In genomic region chr16:85498607-85499006, GRCh38 we compare ENCODE assay signal across 13 cellular contexts.
DNase-seq lines count a peak whose midpoint lies in the region; ATAC-seq and TF ChIP-seq lines count a peak whose summit lies in the region.
"Had no signal": no experiment of that assay in that cellular context is flagged by ENCODE, and none has a peak within 500 bp of the region (broad histone marks: within the 10 kb centered on the region; RNA-seq: fewer than 3 reads in every experiment).

No MANE protein-coding gene starts in this region.

- no peak overlapping the region for H2BK12ac ChIP-seq in neuronal stem cell (ENCODE audit: low read length)

- H3K23ac ChIP-seq in neuronal stem cell (ENCODE audit: low read depth, low read length, poor library complexity) = no peak overlapping the region

- WGBS in neuronal stem cell (ENCODE audit: extremely low coverage in 2 of 2, insufficient read length in 2 of 2, insufficient replicate concordance in 1 of 2), 2 donors = no CpG with 5 or more reads among the region's 8 CpGs

- no peak overlapping the region for H3K27ac ChIP-seq in neuronal stem cell (replicated peaks; ENCODE audit: low read length)
- H3K27ac ChIP-seq: coronary artery had no signal

- H3K14ac ChIP-seq in neuronal stem cell (ENCODE audit: low read length) = peak overlapping the region; percentile 66

- intact Hi-C loops in head of caudate nucleus (cut with DNase I) = no loop called here

- no peak overlapping the region for H4K8ac ChIP-seq in neuronal stem cell (ENCODE audit: low read depth, low read length)

- no peak overlapping the region for H4K91ac ChIP-seq in neuronal stem cell (ENCODE audit: low read depth, low read length, poor library complexity)

- DNase-seq in DMS53 (lab: John Stamatoyannopoulos, UW) (peak; percentile 61), DMS53 treated with DMSO at 0.1 percent for 48 hours (lab: John Stamatoyannopoulos, UW; ENCODE audit: unreplicated experiment) (no peak), SHP77 (lab: John Stamatoyannopoulos, UW) (peak; percentile 42 to 44), neuronal stem cell (ENCODE audit: low spot score) (no peak), head of caudate nucleus (no peak), GM20000 (ENCODE audit: low spot score) (no peak)
- DNase-seq: GOT3, NCI-H748 treated with DMSO at 0.1 percent for 48 hours, nucleus accumbens, T-helper 1 cell had no signal

- H3K4me1 ChIP-seq in neuronal stem cell (ENCODE audit: control insufficient read depth in 2 of 2, insufficient read depth in 1 of 2, low read depth in 1 of 2, low read length in 2 of 2) = peaks cover 0 to 2% of the 10 kb centered on the region in 2 donors

- no peak overlapping the region for H2AK5ac ChIP-seq in neuronal stem cell (ENCODE audit: low read depth, low read length)

- peak overlapping the region; percentile 42 for H2BK15ac ChIP-seq in neuronal stem cell (ENCODE audit: low read length)

- no peaks in the 10 kb centered on the region for H3K9me3 ChIP-seq in neuronal stem cell (replicated peaks in 1 of 2; ENCODE audit: control insufficient read depth in 2 of 2, insufficient read depth in 1 of 2, low read depth in 1 of 2, low read length in 2 of 2)

- H3K18ac ChIP-seq in neuronal stem cell (ENCODE audit: low read length) = no peak overlapping the region

- H2BK120ac ChIP-seq in neuronal stem cell (ENCODE audit: low read depth, low read length) = no peak overlapping the region

- H2BK5ac ChIP-seq in neuronal stem cell (ENCODE audit: low read length) = no peak overlapping the region

- no peak overlapping the region for H3K4me3 ChIP-seq in neuronal stem cell (ENCODE audit: low read length in 2 of 2)
- H3K4me3 ChIP-seq: coronary artery had no signal

- H3K4me2 ChIP-seq in neuronal stem cell (ENCODE audit: insufficient read depth, low read length, poor library complexity, severe bottlenecking) = no peak overlapping the region

- no peak for TF ChIP-seq CTCF in GM20000 (IDR thresholded peaks at IDR 0.05; ENCODE audit: extremely low read depth, missing control alignments)

- H3K36me3 ChIP-seq in neuronal stem cell (replicated peaks in 1 of 2; ENCODE audit: control insufficient read depth in 2 of 2, insufficient read depth in 2 of 2, low read length in 2 of 2) = no peaks in the 10 kb centered on the region

- H2AFZ ChIP-seq in neuronal stem cell (ENCODE audit: low read length) = no peak overlapping the region

- H3K9ac ChIP-seq in neuronal stem cell (ENCODE audit: low read depth, low read length, poor library complexity) = no peak overlapping the region

- H3K79me1 ChIP-seq in neuronal stem cell (ENCODE audit: low read depth, low read length) = no peaks in the 10 kb centered on the region

- peak; percentile 71 for ATAC-seq in HG03108 (IDR thresholded peaks at IDR 0.05; ENCODE audit: unreplicated experiment)
- no peak for ATAC-seq in GM19467 (IDR thresholded peaks at IDR 0.05; ENCODE audit: unreplicated experiment)

- no peaks in the 10 kb centered on the region for H3K27me3 ChIP-seq in neuronal stem cell (ENCODE audit: control insufficient read depth in 3 of 3, insufficient read depth in 3 of 3, low read depth in 1 of 3, low read length in 3 of 3)

- H3K4ac ChIP-seq in neuronal stem cell (ENCODE audit: low read length) = no peak overlapping the region

Comparison
In these comparisons a context has a peak if more than half of its experiments do, and no peak if none do; other contexts are left out.
1. DNase-seq: peak in DMS53 (single experiment) and SHP77 (2 of 2); none in DMS53 treated with DMSO at 0.1 percent for 48 hours (single experiment), neuronal stem cell (single experiment), head of caudate nucleus (0 of 42) and GM20000 (single experiment).